28 cellular contexts compared by ENCODE assay signal in the genomic region with DNA sequence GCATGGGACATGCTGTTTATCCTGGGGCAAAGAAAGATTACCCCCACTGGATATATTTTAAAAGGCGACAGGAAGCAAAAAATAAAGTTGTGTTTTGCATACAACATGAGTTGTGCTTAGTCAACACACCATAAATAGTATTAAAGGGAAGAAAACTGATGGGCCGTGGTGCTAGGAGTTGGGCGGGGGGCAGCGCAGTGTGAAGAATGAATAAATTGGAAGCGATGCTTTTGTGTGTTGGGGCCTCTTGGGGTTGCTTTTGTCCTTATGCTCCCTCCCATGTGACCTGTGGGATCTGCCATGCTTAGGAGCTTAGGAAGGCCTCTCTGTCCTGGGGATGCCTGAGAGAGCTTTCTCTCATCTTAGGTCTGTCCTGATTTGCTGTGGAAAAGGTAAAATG. TPM values are rescaled to one million over a fixed set of nuclear protein-coding genes. Genes with fewer than 3 reads are reported as not detected.
A peak's percentile ranks its signal among the peaks of the same experiment; 100 is the strongest.
DNase-seq lines count a peak whose midpoint lies in the region; ATAC-seq, FAIRE-seq and TF ChIP-seq lines count a peak whose summit lies in the region.
"Had no signal": no experiment of that assay in that cellular context is flagged by ENCODE, and none has a peak within 500 bp of the region (broad histone marks: within the 10 kb centered on the region; RNA-seq: fewer than 3 reads in every experiment).

No MANE protein-coding gene starts in this region.

- H3K27ac ChIP-seq in heart right ventricle (no peak overlapping the region), SJSA1 (peak overlapping the region; percentile 62), keratinocyte (ENCODE audit: control insufficient read depth, insufficient read depth, low read length) (peak overlapping the region; percentile 74)
- H3K27ac ChIP-seq: right lobe of liver had no signal

- no peak overlapping the region for H3K4me3 ChIP-seq in heart right ventricle
- no peak overlapping the region for H3K4me3 ChIP-seq in SJSA1
- peak overlapping the region; percentile 22 to 70 (median 70) for H3K4me3 ChIP-seq in keratinocyte (ENCODE audit: control insufficient read depth in 2 of 3, extremely low read depth in 1 of 3, insufficient read depth in 2 of 3, low read depth in 1 of 3, low read length in 3 of 3)
- H3K4me3 ChIP-seq: K562, Peyer's patch, right lobe of liver had no signal

- ATAC-seq in Right ventricle myocardium inferior = no peak
- ATAC-seq in heart right ventricle = no peak
- no peak for ATAC-seq in HG03108 (IDR thresholded peaks at IDR 0.05; ENCODE audit: unreplicated experiment)
- ATAC-seq: natural killer cell treated with Interleukin-12 subunit alpha and Interleukin-12 subunit beta and Interleukin-15 and Interleukin-18, amount 100 ng/mL, for 72 hours had no signal

- H3K9me1 ChIP-seq in keratinocyte (ENCODE audit: control insufficient read depth, extremely low read depth, insufficient read depth, low read length) = no peaks in the 10 kb centered on the region

- dilution Hi-C loops in keratinocyte (cut with MboI; ENCODE audit: extremely low pct_ligation_motif_present, low sequenced_read_pairs) = no loop called here

- H3K9ac ChIP-seq in keratinocyte (ENCODE audit: control insufficient read depth, extremely low read depth, insufficient read depth, low read length) = no peak overlapping the region

- no peaks in the 10 kb centered on the region for H3K4me1 ChIP-seq in heart right ventricle
- H3K4me1 ChIP-seq in SJSA1 (replicated peaks) = peaks cover 38% of the 10 kb centered on the region
- peaks cover 43% of the 10 kb centered on the region for H3K4me1 ChIP-seq in keratinocyte (ENCODE audit: control insufficient read depth, extremely low read depth, insufficient read depth, low read length)

- FAIRE-seq in keratinocyte (lab: Jason Lieb, UNC) (no peak), HTR-8/SVneo (lab: Jason Lieb, UNC) (no peak)

- H4K20me1 ChIP-seq in keratinocyte (ENCODE audit: control insufficient read depth, extremely low read depth, insufficient read depth, low read length) = no peaks in the 10 kb centered on the region

- intact Hi-C loops in Right ventricle myocardium inferior (cut with DNase I) = loop anchor here (5.0 to 10.0 kb wide), 4 partner anchors 114 to 832 kb away; partner anchors contain the start of gene AGR2
- intact Hi-C loops in heart right ventricle (cut with DNase I) = loop anchor here in 8 of 10 donors (2.0 to 10.0 kb wide), 4 partner anchors 112 to 222 kb away; partner anchors contain the start of gene AGR2 (in 8 of the 8)

- peak overlapping the region; percentile 97 for H3K4me2 ChIP-seq in keratinocyte (ENCODE audit: control insufficient read depth, extremely low read depth, insufficient read depth, low read depth, low read length)

- TF ChIP-seq CTCF in heart right ventricle (IDR thresholded peaks at IDR 0.05) (no peak), keratinocyte (optimal IDR thresholded peaks at IDR 0.05 in 1 of 3, IDR thresholded peaks at IDR 0.05 in 1 of 3, conservative IDR thresholded peaks at IDR 0.05 in 1 of 3; ENCODE audit: extremely low read depth in 1 of 3, insufficient read depth in 2 of 3, low read length in 3 of 3) (no peak)

- H3K79me2 ChIP-seq in keratinocyte (ENCODE audit: control insufficient read depth, insufficient read depth, low read length) = no peaks in the 10 kb centered on the region

- H2AFZ ChIP-seq in keratinocyte (ENCODE audit: control insufficient read depth, low read length) = peak overlapping the region; percentile 10

- WGBS in heart right ventricle, 2 donors = 96 to 97% methylated on average over 5 of the region's 5 CpGs

- H3K9me3 ChIP-seq in heart right ventricle (peaks cover 0 to 7% (median 0%) of the 10 kb centered on the region in 11 donors), SJSA1 (replicated peaks) (no peaks in the 10 kb centered on the region), keratinocyte (ENCODE audit: control insufficient read depth, low read depth, low read length) (no peaks in the 10 kb centered on the region)
- H3K9me3 ChIP-seq: Peyer's patch, right lobe of liver had no signal

- no peaks in the 10 kb centered on the region for H3K27me3 ChIP-seq in heart right ventricle
- H3K27me3 ChIP-seq in SJSA1 (replicated peaks) = no peaks in the 10 kb centered on the region
- H3K27me3 ChIP-seq in keratinocyte (ENCODE audit: control insufficient read depth, extremely low read depth, insufficient read depth, low read length) = no peaks in the 10 kb centered on the region
- H3K27me3 ChIP-seq: Peyer's patch, right lobe of liver had no signal

- H3K36me3 ChIP-seq in heart right ventricle (no peaks in the 10 kb centered on the region), SJSA1 (no peaks in the 10 kb centered on the region), keratinocyte (ENCODE audit: control insufficient read depth in 2 of 2, extremely low read depth in 1 of 2, insufficient read depth in 2 of 2, low read length in 2 of 2) (no peaks in the 10 kb centered on the region)
- H3K36me3 ChIP-seq: Peyer's patch, right lobe of liver had no signal

- DNase-seq in Right ventricle myocardium inferior (ENCODE audit: missing footprints) (peak; percentile 65), heart right ventricle (no peak), SJSA1 (ENCODE audit: low read depth in 1 of 2, low spot score in 2 of 2) (no peak), keratinocyte (ENCODE audit: low read depth, low spot score) (no peak), mucosa of gallbladder (ENCODE audit: low spot score) (no peak), HTR-8/SVneo (ENCODE audit: insufficient read length, low spot score) (no peak), NCI-H1092 treated with DMSO at 0.1 percent for 48 hours (lab: John Stamatoyannopoulos, UW) (no peak)
- DNase-seq: activated CD4-positive, alpha-beta T cell treated with anti-CD3 and anti-CD28 coated beads, Interleukin-2, amount 10 ng/mL, durations not matched to agents 7 days and 5 days; activated CD8-positive, alpha-beta memory T cell treated with anti-CD3 and anti-CD28 coated beads, Interleukin-2, amount 50 U/mL, for 48 hours; activated effector memory CD4-positive, alpha-beta T cell treated with Interleukin-2 at 50 U/mL for 16 hours; activated naive CD8-positive, alpha-beta T cell treated with anti-CD3 and anti-CD28 coated beads, Interleukin-2, amount 10 ng/mL, durations not matched to agents 7 days and 5 days; CD4-positive, CD25-positive, alpha-beta regulatory T cell; DMS 273 treated with DMSO at 0.1 percent for 48 hours; effector CD8-positive, alpha-beta T cell; H7; left colon; NCI-H187 treated with DMSO at 0.1 percent for 48 hours; NCI-H2227 treated with DMSO at 0.1 percent for 48 hours; Peyer's patch; posterior cingulate gyrus; right lobe of liver had no signal

RNA-seq across cellular contexts. Expression of gene AGR3, which starts 35.0 kb away (rescaled TPM):
- total RNA-seq in Right ventricle myocardium inferior = not detected
- total RNA-seq in heart right ventricle = not detected
- not detected for polyA plus RNA-seq in heart right ventricle
- total RNA-seq in SJSA1 (2014; rRNA removed; shearing (Covaris generic)) = not detected in 2 replicates
- polyA plus RNA-seq in keratinocyte = not detected in 3 replicates
- polyA plus RNA-seq in keratinocyte (2011; ENCODE audit: low read depth) = not detected
- polyA plus RNA-seq in keratinocyte (2011; cell fraction: cytosol; rRNA removed) = not detected in 2 replicates
- not detected in 2 replicates for polyA plus RNA-seq in keratinocyte (2011; cell fraction: nucleus; rRNA removed)
- not detected in 2 replicates for polyA plus RNA-seq in keratinocyte (2012; ENCODE audit: low replicate concordance)
- not detected in 3 replicates for polyA minus RNA-seq in keratinocyte
- polyA minus RNA-seq in keratinocyte (2011; cell fraction: cytosol; rRNA and poly(A)+ RNA removed) = not detected
- not detected in 2 replicates for polyA minus RNA-seq in keratinocyte (2011; cell fraction: nucleus; rRNA and poly(A)+ RNA removed)
- 50.9 TPM for total RNA-seq in mucosa of gallbladder
- total RNA-seq: activated CD4-positive, alpha-beta T cell treated with anti-CD3 and anti-CD28 coated beads, Interleukin-2, amount 10 ng/mL, durations not matched to agents 7 days and 5 days; activated naive CD8-positive, alpha-beta T cell treated with anti-CD3 and anti-CD28 coated beads, Interleukin-2, amount 10 ng/mL, durations not matched to agents 7 days and 5 days; CD4-positive, CD25-positive, alpha-beta regulatory T cell; H7; K562; natural killer cell treated with Interleukin-12 subunit alpha and Interleukin-12 subunit beta and Interleukin-15 and Interleukin-18, amount 100 ng/mL, for 72 hours; right lobe of liver; SK-MEL-5; subcutaneous adipose tissue; T-helper 2 cell treated with Interferon-gamma antibody and Interleukin-4, amounts not matched to agents 100 ng/mL and 5 ng/mL, for 36 hours had no signal
- polyA plus RNA-seq: AG04450; CD4-positive, CD25-positive, alpha-beta regulatory T cell; K562 had no signal

Comparison
In these comparisons a context has a peak if more than half of its experiments do, and no peak if none do; other contexts are left out.
1. H3K27ac ChIP-seq: peak in SJSA1 (single experiment) and keratinocyte (single experiment); none in heart right ventricle (0 of 10).
2. H3K4me3 ChIP-seq: peak in keratinocyte (3 of 3); none in heart right ventricle (0 of 10) and SJSA1 (single experiment).
3. RNA of gene AGR3, which starts 35.0 kb away (total RNA-seq): 50.9 TPM in mucosa of gallbladder (single experiment); not detected in Right ventricle myocardium inferior (single experiment), not detected in heart right ventricle and not detected in SJSA1; every median in the first group is over 10 times any median in the second.